ENCODE assay signal across 13 cellular contexts in the genomic region with DNA sequence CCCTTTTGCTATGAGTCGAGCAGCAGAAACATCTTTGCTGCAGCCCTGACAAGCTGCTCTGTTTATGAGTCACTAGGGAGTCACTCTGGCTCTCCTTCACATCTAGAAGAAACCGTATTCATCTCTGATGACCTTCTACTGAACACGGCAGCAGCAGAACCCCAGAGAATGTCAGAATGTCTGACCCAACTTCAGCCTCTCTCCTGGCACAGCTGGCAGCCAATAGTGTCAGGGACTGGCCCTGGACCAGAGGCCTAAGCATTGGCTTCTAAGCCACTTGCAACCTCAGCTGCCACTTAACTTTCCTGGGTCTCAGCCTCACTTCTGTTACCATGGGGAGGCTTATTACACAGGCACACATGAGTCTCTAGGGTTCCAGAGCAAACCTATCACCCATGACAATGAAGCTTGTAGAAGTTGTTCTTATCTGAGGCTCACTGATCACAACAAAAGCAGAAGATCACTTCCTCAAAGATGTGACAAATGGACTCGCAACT.
A peak's percentile ranks its signal among the peaks of the same experiment; 100 is the strongest.
DNase-seq lines count a peak whose midpoint lies in the region; ATAC-seq and TF ChIP-seq lines count a peak whose summit lies in the region.
"Had no signal": no experiment of that assay in that cellular context is flagged by ENCODE, and none has a peak within 500 bp of the region (broad histone marks: within the 10 kb centered on the region; RNA-seq: fewer than 3 reads in every experiment).

No MANE protein-coding gene starts in this region.

- H3K27me3 ChIP-seq in AG04450 (ENCODE audit: control insufficient read depth, insufficient read depth, low read length) (peaks cover 2% of the 10 kb centered on the region), Peyer's patch (no peaks in the 10 kb centered on the region), foreskin keratinocyte (peaks cover 36% of the 10 kb centered on the region)

- in situ Hi-C loops in GM13976 (cut with MboI; ENCODE audit: low sequenced_read_pairs, unreplicated experiment) = no loop called here

- CTCF ChIA-PET in AG04450 (lab: Charles Lee) = no interaction called here

- H3K4me1 ChIP-seq in Peyer's patch = peaks cover 0 to 8% (median 0%) of the 10 kb centered on the region in 4 donors
- no peaks in the 10 kb centered on the region for H3K4me1 ChIP-seq in foreskin keratinocyte

- POLR2A ChIA-PET in AG04450 (lab: Yijun Ruan, JAX) = no interaction called here

- H3K4me3 ChIP-seq in AG04450 (ENCODE audit: low read depth, low read length) (no peak overlapping the region), Peyer's patch (no peak overlapping the region)

- H3K27ac ChIP-seq in AG04450 (ENCODE audit: low read depth, low read length) (peak overlapping the region; percentile 21), Peyer's patch (peak overlapping the region in 1 of 4 donors; percentile 46), foreskin keratinocyte (no peak overlapping the region)
- H3K27ac ChIP-seq: HL-60 had no signal

- ATAC-seq in foreskin keratinocyte = peak; percentile 75
- no peak for ATAC-seq in HG03460 (IDR thresholded peaks at IDR 0.05; ENCODE audit: unreplicated experiment)
- ATAC-seq in HG02763 (IDR thresholded peaks at IDR 0.05; ENCODE audit: unreplicated experiment) = no peak

- H3K9me3 ChIP-seq in AG04450 (ENCODE audit: control insufficient read depth, insufficient read depth, low read length) = no peaks in the 10 kb centered on the region
- no peaks in the 10 kb centered on the region for H3K9me3 ChIP-seq in Peyer's patch

- no peak for DNase-seq in AG04450 (ENCODE audit: low read depth, low spot score)
- peak; percentile 42 for DNase-seq in GM13976 (ENCODE audit: low spot score)
- DNase-seq in Peyer's patch = peak; percentile 24 to 47 (median 34)
- DNase-seq in foreskin keratinocyte = peak in 1 of 2 donors; percentile 38
- no peak for DNase-seq in epidermal melanocyte (ENCODE audit: insufficient read length, low spot score)
- DNase-seq in NCI-H2196 (lab: John Stamatoyannopoulos, UW; ENCODE audit: unreplicated experiment) = no peak
- DNase-seq: activated CD4-positive, alpha-beta T cell treated with anti-CD3 and anti-CD28 coated beads for 4 hours; caudate nucleus; hypothalamus; NCI-H69 had no signal

- H3K36me3 ChIP-seq in Peyer's patch = no peaks in the 10 kb centered on the region

- TF ChIP-seq POLR2A in Peyer's patch (IDR thresholded peaks at IDR 0.05) = no peak

- TF ChIP-seq CTCF in AG04450 (IDR thresholded peaks at IDR 0.05; ENCODE audit: low read depth, low read length) (no peak), GM13976 (IDR thresholded peaks at IDR 0.05; ENCODE audit: borderline replicate concordance, control extremely low read depth, extremely low read depth, insufficient read depth, missing control alignments) (no peak), Peyer's patch (IDR thresholded peaks at IDR 0.05) (no peak), foreskin keratinocyte (conservative IDR thresholded peaks at IDR 0.05) (no peak)

Comparison
In these comparisons a context has a peak if more than half of its experiments do, and no peak if none do; other contexts are left out.
1. DNase-seq: peak in GM13976 (single experiment) and Peyer's patch (3 of 3); none in AG04450 (single experiment), epidermal melanocyte (single experiment) and NCI-H2196 (single experiment).